In genomic region chr6:154995241-154996162, GRCh38 we compare ENCODE assay signal across 8 cellular contexts. TPM values are rescaled to one million over a fixed set of nuclear protein-coding genes. Genes with fewer than 3 reads are reported as not detected.
A peak's percentile ranks its signal among the peaks of the same experiment; 100 is the strongest.
DNase-seq lines count a peak whose midpoint lies in the region; ATAC-seq and TF ChIP-seq lines count a peak whose summit lies in the region.

Gene TIAM2 (plus strand): TSS chr6:154995315. CDS start chr6:155129224, 133,909 bp downstream.

- intact Hi-C loops in Caco-2 (cut with micrococcal nuclease; ENCODE audit: unreplicated experiment): loop anchor here (1.0 to 5.0 kb wide), 3 partner anchors 34 to 92 kb away; no protein-coding TSS in a partner anchor
- intact Hi-C loops in activated T-helper 1 cell treated with anti-CD3 and anti-CD28 coated beads, Interleukin-12 subunit alpha, Interleukin-12 subunit beta, Interleukin-2, Interleukin-4 antibody, amounts not matched to agents 30 ng/mL and 10 ng/mL and 1 ng/mL, durations not matched to agents 14 hours and 24 hours and 36 hours (cut with micrococcal nuclease): loop anchor here (1.0 to 5.0 kb wide), 8 partner anchors 55 to 319 kb away; partner anchors contain the start of genes SCAF8 and TFB1M
- intact Hi-C loops in heart right ventricle (cut with DNase I): no loop called here
- intact Hi-C loops in psoas muscle (cut with DNase I): no loop called here

- peaks cover 13% of the 10 kb centered on the region for H3K4me1 Mint-ChIP-seq in Caco-2 (ENCODE audit: low read depth, unreplicated experiment)
- peaks cover 18% of the 10 kb centered on the region for H3K4me1 Mint-ChIP-seq in activated T-helper 1 cell treated with anti-CD3 and anti-CD28 coated beads, Interleukin-12 subunit alpha, Interleukin-12 subunit beta, Interleukin-2, Interleukin-4 antibody, amounts not matched to agents 30 ng/mL and 10 ng/mL and 1 ng/mL, durations not matched to agents 14 hours and 24 hours and 36 hours (ENCODE audit: low read depth)

- POLR2A ChIA-PET in Caco-2 (lab: Charles Lee): no interaction called here

- H3K36me3 Mint-ChIP-seq in Caco-2 (ENCODE audit: insufficient read depth, unreplicated experiment): no peaks in the 10 kb centered on the region
- peaks cover 4% of the 10 kb centered on the region for H3K36me3 Mint-ChIP-seq in activated T-helper 1 cell treated with anti-CD3 and anti-CD28 coated beads, Interleukin-12 subunit alpha, Interleukin-12 subunit beta, Interleukin-2, Interleukin-4 antibody, amounts not matched to agents 30 ng/mL and 10 ng/mL and 1 ng/mL, durations not matched to agents 14 hours and 24 hours and 36 hours (ENCODE audit: low read depth)

- TF ChIP-seq CTCF in Caco-2 (IDR thresholded peaks at IDR 0.05; ENCODE audit: insufficient read depth in 1 of 2, low read depth in 1 of 2, low read length in 1 of 2, severe bottlenecking in 1 of 2, unreplicated experiment in 1 of 2) (no peak), heart right ventricle (IDR thresholded peaks at IDR 0.05) (no peak), psoas muscle (IDR thresholded peaks at IDR 0.05) (no peak)

- peak within 1 kb of the TSS; percentile 67 for H3K4me3 Mint-ChIP-seq in Caco-2 (ENCODE audit: unreplicated experiment)
- peak within 1 kb of the TSS; percentile 71 for H3K4me3 Mint-ChIP-seq in activated T-helper 1 cell treated with anti-CD3 and anti-CD28 coated beads, Interleukin-12 subunit alpha, Interleukin-12 subunit beta, Interleukin-2, Interleukin-4 antibody, amounts not matched to agents 30 ng/mL and 10 ng/mL and 1 ng/mL, durations not matched to agents 14 hours and 24 hours and 36 hours

- no TSS peak for BruUV-seq in Caco-2 (replicated peaks; lab: Mats Ljungman, UMichigan)

- H3K9me3 ChIP-seq in Caco-2 (no peaks in the 10 kb centered on the region), heart right ventricle (no peaks in the 10 kb centered on the region), psoas muscle (no peaks in the 10 kb centered on the region)

- H3K27me3 Mint-ChIP-seq in Caco-2 (ENCODE audit: insufficient read depth, unreplicated experiment): no peaks in the 10 kb centered on the region
- H3K27me3 Mint-ChIP-seq in activated T-helper 1 cell treated with anti-CD3 and anti-CD28 coated beads, Interleukin-12 subunit alpha, Interleukin-12 subunit beta, Interleukin-2, Interleukin-4 antibody, amounts not matched to agents 30 ng/mL and 10 ng/mL and 1 ng/mL, durations not matched to agents 14 hours and 24 hours and 36 hours (ENCODE audit: insufficient read depth): peaks cover 16% of the 10 kb centered on the region

- WGBS in heart right ventricle, 2 donors: 0 to 1% methylated on average over 90 to 113 of the region's 114 CpGs
- WGBS in psoas muscle, 3 donors: 0 to 1% (median 1%) methylated on average over 41 to 114 of the region's 114 CpGs

- H3K9me3 Mint-ChIP-seq in Caco-2 (ENCODE audit: unreplicated experiment): no peaks in the 10 kb centered on the region
- H3K9me3 Mint-ChIP-seq in activated T-helper 1 cell treated with anti-CD3 and anti-CD28 coated beads, Interleukin-12 subunit alpha, Interleukin-12 subunit beta, Interleukin-2, Interleukin-4 antibody, amounts not matched to agents 30 ng/mL and 10 ng/mL and 1 ng/mL, durations not matched to agents 14 hours and 24 hours and 36 hours: no peaks in the 10 kb centered on the region

- peak within 1 kb of the TSS in 3 of 10 donors; percentile 19 to 43 (median 30) for H3K27ac ChIP-seq in heart right ventricle
- no peak within 1 kb of the TSS for H3K27ac ChIP-seq in psoas muscle

- H3K4me1 ChIP-seq in Caco-2 (peaks cover 28% of the 10 kb centered on the region), heart right ventricle (peaks cover 0 to 11% (median 7%) of the 10 kb centered on the region in 9 donors), psoas muscle (peaks cover 10% of the 10 kb centered on the region)

- CTCF ChIA-PET in Caco-2 (lab: Charles Lee): no interaction called here

- H3K4me3 ChIP-seq in Caco-2 (ENCODE audit: low read depth, low read length) (peak within 1 kb of the TSS; percentile 87), heart right ventricle (peak within 1 kb of the TSS; percentile 23 to 66 (median 58)), psoas muscle (peak within 1 kb of the TSS; percentile 80)

- H3K36me3 ChIP-seq in Caco-2 (ENCODE audit: control insufficient read depth, insufficient read depth, low read length): no peaks in the 10 kb centered on the region
- no peaks in the 10 kb centered on the region for H3K36me3 ChIP-seq in heart right ventricle
- no peaks in the 10 kb centered on the region for H3K36me3 ChIP-seq in psoas muscle (ENCODE audit: insufficient read depth in 1 of 2, low read depth in 1 of 2)

- H3K27me3 ChIP-seq in Caco-2 (replicated peaks; ENCODE audit: control insufficient read depth, insufficient read depth, low read length) (no peaks in the 10 kb centered on the region), heart right ventricle (peaks cover 0 to 48% (median 23%) of the 10 kb centered on the region in 7 donors), psoas muscle (ENCODE audit: insufficient read depth in 3 of 3, low read length in 2 of 3) (no peaks in the 10 kb centered on the region)

- peak; percentile 40 for ATAC-seq in HG03442 (IDR thresholded peaks at IDR 0.05; ENCODE audit: unreplicated experiment)
- peak; percentile 60 to 87 (median 70) for ATAC-seq in heart right ventricle
- peak; percentile 65 to 80 (median 77) for ATAC-seq in psoas muscle
- ATAC-seq in GM18867 (IDR thresholded peaks at IDR 0.05; ENCODE audit: unreplicated experiment): no peak
- no peak for ATAC-seq in GM19328 (IDR thresholded peaks at IDR 0.05; ENCODE audit: unreplicated experiment)
- no peak for ATAC-seq in GM21447 (IDR thresholded peaks at IDR 0.05; ENCODE audit: unreplicated experiment)

- no peak within 1 kb of the TSS for H3K27ac Mint-ChIP-seq in Caco-2 (ENCODE audit: unreplicated experiment)
- H3K27ac Mint-ChIP-seq in activated T-helper 1 cell treated with anti-CD3 and anti-CD28 coated beads, Interleukin-12 subunit alpha, Interleukin-12 subunit beta, Interleukin-2, Interleukin-4 antibody, amounts not matched to agents 30 ng/mL and 10 ng/mL and 1 ng/mL, durations not matched to agents 14 hours and 24 hours and 36 hours: peak within 1 kb of the TSS; percentile 44

- peak in 1 of 2 experiments; percentile 49 for DNase-seq in Caco-2
- peak; percentile 11 for DNase-seq in activated T-helper 1 cell treated with anti-CD3 and anti-CD28 coated beads, Interleukin-12 subunit alpha, Interleukin-12 subunit beta, Interleukin-2, Interleukin-4 antibody, amounts not matched to agents 30 ng/mL and 10 ng/mL and 1 ng/mL, durations not matched to agents 14 hours and 24 hours and 36 hours (ENCODE audit: low spot score)
- peak; percentile 13 to 25 for DNase-seq in heart right ventricle
- peak; percentile 32 to 64 for DNase-seq in psoas muscle

RNA-seq across cellular contexts. Expression of gene TIAM2, which starts in this region (rescaled TPM):
- total RNA-seq in Caco-2 (2022): 3.8 and 5.1 TPM in 2 replicates
- 90.4 and 95.6 TPM in 2 replicates for total RNA-seq in activated T-helper 1 cell treated with anti-CD3 and anti-CD28 coated beads, Interleukin-12 subunit alpha, Interleukin-12 subunit beta, Interleukin-2, Interleukin-4 antibody, amounts not matched to agents 30 ng/mL and 10 ng/mL and 1 ng/mL, durations not matched to agents 14 hours and 24 hours and 36 hours
- total RNA-seq in heart right ventricle: 10 to 100 TPM in 7 of 10 donors, 1 to 10 TPM in 3; 7.8 to 22.5 (median 14.0) TPM
- 1 to 10 TPM; 4.3 to 7.5 TPM for polyA plus RNA-seq in heart right ventricle
- total RNA-seq in psoas muscle: 10 to 100 TPM; 10.0 to 20.3 (median 14.3) TPM
- 1 to 10 TPM; 3.4 to 9.2 (median 5.7) TPM for polyA plus RNA-seq in psoas muscle

Comparison
In these comparisons a context has a peak if more than half of its experiments do, and no peak if none do; other contexts are left out.
1. ATAC-seq: peak in HG03442 (single experiment), heart right ventricle (8 of 8) and psoas muscle (4 of 4); none in GM18867 (single experiment), GM19328 (single experiment) and GM21447 (single experiment).
2. intact Hi-C loops: an anchor here in Caco-2 (1.0 to 5.0 kb wide) and activated T-helper 1 cell treated with anti-CD3 and anti-CD28 coated beads, Interleukin-12 subunit alpha, Interleukin-12 subunit beta, Interleukin-2, Interleukin-4 antibody, amounts not matched to agents 30 ng/mL and 10 ng/mL and 1 ng/mL, durations not matched to agents 14 hours and 24 hours and 36 hours (1.0 to 5.0 kb wide); none called in heart right ventricle and psoas muscle.
3. Peak in every context shown above with its lines, with median percentiles within 50 percentile points of each other: H3K4me3 ChIP-seq.